8 cellular contexts compared by ENCODE assay signal in the genomic region with DNA sequence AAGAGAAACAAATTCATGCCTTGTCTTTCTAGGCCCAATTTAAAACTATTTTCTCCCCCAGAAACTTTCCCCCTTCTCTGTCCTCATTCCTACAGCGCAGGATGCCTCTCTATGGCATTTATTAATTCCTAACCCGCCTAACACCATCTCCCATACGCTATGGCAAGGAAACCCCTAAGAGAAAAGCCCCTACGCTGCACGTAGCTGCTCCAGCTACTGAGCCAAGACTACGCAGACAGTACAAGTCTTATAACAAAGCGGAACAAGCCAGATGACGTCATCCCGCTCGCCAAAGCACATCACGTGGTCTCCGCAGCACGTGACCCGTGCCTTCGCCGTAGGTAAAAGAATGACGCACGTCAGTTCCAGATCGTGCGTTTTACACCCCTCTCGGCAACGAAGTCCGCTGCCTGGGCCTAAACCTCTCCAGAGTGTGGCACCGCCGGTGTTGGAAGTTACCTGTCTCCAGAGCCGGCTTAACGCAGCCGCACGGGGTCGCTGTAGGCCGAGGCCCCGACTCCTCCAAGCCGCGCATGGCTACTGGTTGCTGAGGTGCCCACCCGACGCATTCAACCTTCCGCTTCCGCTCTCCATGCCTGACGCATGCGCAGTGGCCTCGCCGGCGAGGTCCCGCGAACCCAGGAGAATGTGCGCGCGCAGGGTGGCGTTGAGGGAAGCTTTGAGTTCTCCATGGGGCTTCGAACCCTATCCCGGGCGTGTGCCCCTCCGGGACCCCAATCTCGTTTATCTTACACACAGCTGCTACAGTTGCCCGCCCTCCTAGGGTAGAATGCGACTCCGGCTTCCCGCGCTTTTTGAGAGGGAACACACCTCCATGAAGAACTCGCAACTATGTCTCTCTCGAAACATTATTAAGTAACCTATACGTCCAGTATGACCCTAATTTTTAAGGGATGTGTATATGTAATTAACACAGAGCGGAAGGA. TPM values are rescaled to one million over a fixed set of nuclear protein-coding genes. Genes with fewer than 3 reads are reported as not detected.
A peak's percentile ranks its signal among the peaks of the same experiment; 100 is the strongest.
DNase-seq lines count a peak whose midpoint lies in the region; ATAC-seq and TF ChIP-seq lines count a peak whose summit lies in the region.

Gene TRMO (minus strand): TSS at position 542 of the 947 bp plus-strand sequence. CDS start 7 bp downstream, at position 535.

- peaks cover 38% of the 10 kb centered on the region for H3K4me1 ChIP-seq in left ventricle myocardium inferior

- no peaks in the 10 kb centered on the region for H3K9me3 Mint-ChIP-seq in progenitor cell of endocrine pancreas (ENCODE audit: low read depth)

- peak within 1 kb of the TSS; percentile 99 for H3K27ac Mint-ChIP-seq in progenitor cell of endocrine pancreas

- DNase-seq in GM13976 (ENCODE audit: low spot score), result peak; percentile 94
- DNase-seq in NCI-H146 (lab: John Stamatoyannopoulos, UW), result peak; percentile 93
- DNase-seq in T-helper 1 cell, result peak; percentile 95 to 99 (median 97)
- DNase-seq in amniotic epithelial cell (ENCODE audit: low read depth), result peak; percentile 98
- peak; percentile 97 for DNase-seq in left ventricle myocardium inferior
- peak; percentile 96 for DNase-seq in progenitor cell of endocrine pancreas (ENCODE audit: low spot score, unreplicated experiment)
- DNase-seq in ureter (ENCODE audit: low spot score), result peak; percentile 97

- no peaks in the 10 kb centered on the region for H3K36me3 ChIP-seq in left ventricle myocardium inferior

- H3K4me1 Mint-ChIP-seq in progenitor cell of endocrine pancreas (ENCODE audit: low read depth), result peaks cover 3% of the 10 kb centered on the region

- peak within 1 kb of the TSS; percentile 79 for H3K4me3 Mint-ChIP-seq in progenitor cell of endocrine pancreas (ENCODE audit: low read depth)

- H3K27me3 ChIP-seq in left ventricle myocardium inferior (ENCODE audit: low read depth), result peaks cover 15% of the 10 kb centered on the region

- in situ Hi-C loops in GM13976 (cut with MboI; ENCODE audit: low sequenced_read_pairs, unreplicated experiment), result no loop called here

- no peaks in the 10 kb centered on the region for H3K9me3 ChIP-seq in left ventricle myocardium inferior (replicated peaks)

- intact Hi-C loops in left ventricle myocardium inferior (cut with micrococcal nuclease), result loop anchor here (2.0 to 5.0 kb wide), 2 partner anchors 110 to 341 kb away; no protein-coding TSS in a partner anchor

- H3K27ac ChIP-seq in left ventricle myocardium inferior (replicated peaks), result peak within 1 kb of the TSS; percentile 99

- peaks cover 28% of the 10 kb centered on the region for H3K27me3 Mint-ChIP-seq in progenitor cell of endocrine pancreas

- peak; percentile 76 for ATAC-seq in HG02870 (IDR thresholded peaks at IDR 0.05; ENCODE audit: unreplicated experiment)

- TF ChIP-seq CTCF in GM13976 (IDR thresholded peaks at IDR 0.05; ENCODE audit: borderline replicate concordance, control extremely low read depth, extremely low read depth, insufficient read depth, missing control alignments), result peak; percentile 67
- TF ChIP-seq CTCF in left ventricle myocardium inferior (IDR thresholded peaks at IDR 0.05; ENCODE audit: borderline replicate concordance), result peak; percentile 75
- peak; percentile 71 for TF ChIP-seq CTCF in progenitor cell of endocrine pancreas (IDR thresholded peaks at IDR 0.05; ENCODE audit: unreplicated experiment)

- H3K36me3 Mint-ChIP-seq in progenitor cell of endocrine pancreas (ENCODE audit: insufficient read depth), result no peaks in the 10 kb centered on the region

- H3K4me3 ChIP-seq in left ventricle myocardium inferior, result peak within 1 kb of the TSS; percentile 75

RNA-seq across cellular contexts. Expression of gene TRMO, which starts in this region (rescaled TPM):
- total RNA-seq in left ventricle myocardium inferior (8.2 TPM), progenitor cell of endocrine pancreas (14.2 and 15.6 TPM in 2 replicates), ureter (16.2 TPM)

Comparison
In these comparisons a context has a peak if more than half of its experiments do, and no peak if none do; other contexts are left out.
1. Peak in every context shown above with its lines: DNase-seq, ATAC-seq, H3K4me3 ChIP-seq and H3K27ac ChIP-seq.